Comparison of ENCODE assay signal across 9 cellular contexts in genomic region chr22:36644333-36644757, GRCh38. TPM values are rescaled to one million over a fixed set of nuclear protein-coding genes. Genes with fewer than 3 reads are reported as not detected.
DNase-seq lines count a peak whose midpoint lies in the region; ATAC-seq and TF ChIP-seq lines count a peak whose summit lies in the region.
"Had no signal": no experiment of that assay in that cellular context is flagged by ENCODE, and none has a peak within 500 bp of the region (broad histone marks: within the 10 kb centered on the region; RNA-seq: fewer than 3 reads in every experiment).

No MANE protein-coding gene starts in this region.

- H3K4me3 Mint-ChIP-seq in neural crest cell: no peak overlapping the region
- H3K4me3 Mint-ChIP-seq in activated T-helper 17 cell treated with anti-CD3 and anti-CD28 coated beads, Interleukin-2, amount 50 U/mL, for 72 hours: no peak overlapping the region

- ATAC-seq in GM18520 (IDR thresholded peaks at IDR 0.05; ENCODE audit: unreplicated experiment): no peak
- no peak for ATAC-seq in activated T-helper 17 cell treated with anti-CD3 and anti-CD28 coated beads, Interleukin-2, amount 50 U/mL, for 72 hours (replicated peaks)

- peaks cover 91% of the 10 kb centered on the region for H3K27me3 Mint-ChIP-seq in neural crest cell (ENCODE audit: low read depth)
- H3K27me3 Mint-ChIP-seq in activated T-helper 17 cell treated with anti-CD3 and anti-CD28 coated beads, Interleukin-2, amount 50 U/mL, for 72 hours: peaks cover 50% of the 10 kb centered on the region

- DNase-seq in GM20000 (ENCODE audit: low spot score): peak; percentile 34
- DNase-seq in NB4 (ENCODE audit: low read depth): peak; percentile 71
- DNase-seq in cerebellar cortex (ENCODE audit: low spot score): peak; percentile 34
- peak; percentile 54 for DNase-seq in neural crest cell (ENCODE audit: low read depth, low spot score)
- no peak for DNase-seq in hypothalamus (lab: John Stamatoyannopoulos, UW)
- no peak for DNase-seq in NCI-H1092 treated with DMSO at 0.1 percent for 48 hours (lab: John Stamatoyannopoulos, UW)

- no peak overlapping the region for H3K4me3 ChIP-seq in NB4 (ENCODE audit: low read depth, low read length)

- H3K9me3 Mint-ChIP-seq in neural crest cell: no peaks in the 10 kb centered on the region
- H3K9me3 Mint-ChIP-seq in activated T-helper 17 cell treated with anti-CD3 and anti-CD28 coated beads, Interleukin-2, amount 50 U/mL, for 72 hours: no peaks in the 10 kb centered on the region

- H3K36me3 Mint-ChIP-seq in neural crest cell (ENCODE audit: low read depth): no peaks in the 10 kb centered on the region
- H3K36me3 Mint-ChIP-seq in activated T-helper 17 cell treated with anti-CD3 and anti-CD28 coated beads, Interleukin-2, amount 50 U/mL, for 72 hours (ENCODE audit: low read depth): no peaks in the 10 kb centered on the region

- no peak for TF ChIP-seq POLR2A in NB4 (IDR thresholded peaks at IDR 0.05; ENCODE audit: extremely low read depth, insufficient read length)

- no peak for TF ChIP-seq CTCF in GM20000 (IDR thresholded peaks at IDR 0.05; ENCODE audit: extremely low read depth, missing control alignments)
- TF ChIP-seq CTCF in NB4 (IDR thresholded peaks at IDR 0.05; ENCODE audit: low read depth, low read length): no peak
- no peak for TF ChIP-seq CTCF in neural crest cell (conservative IDR thresholded peaks at IDR 0.05)

- H3K27ac Mint-ChIP-seq in neural crest cell (ENCODE audit: unreplicated experiment): no peak overlapping the region
- no peak overlapping the region for H3K27ac Mint-ChIP-seq in activated T-helper 17 cell treated with anti-CD3 and anti-CD28 coated beads, Interleukin-2, amount 50 U/mL, for 72 hours

- no peaks in the 10 kb centered on the region for H3K4me1 Mint-ChIP-seq in neural crest cell
- no peaks in the 10 kb centered on the region for H3K4me1 Mint-ChIP-seq in activated T-helper 17 cell treated with anti-CD3 and anti-CD28 coated beads, Interleukin-2, amount 50 U/mL, for 72 hours

RNA-seq across cellular contexts. Expression of gene CACNG2, which starts 59.2 kb away (rescaled TPM):
- total RNA-seq in neural crest cell: 0.09 and 0.27 TPM in 2 replicates
- total RNA-seq in activated T-helper 17 cell treated with anti-CD3 and anti-CD28 coated beads, Interleukin-2, amount 50 U/mL, for 72 hours: not detected
- total RNA-seq: mononuclear cell had no signal

Comparison
In these comparisons a context has a peak if more than half of its experiments do, and no peak if none do; other contexts are left out.
1. DNase-seq: peak in GM20000 (single experiment), NB4 (single experiment), cerebellar cortex (single experiment) and neural crest cell (single experiment); none in hypothalamus (0 of 51) and NCI-H1092 treated with DMSO at 0.1 percent for 48 hours (single experiment).